ENCODE assay signal across 9 cellular contexts in genomic region chr1:118185083-118185899, GRCh38. TPM values are rescaled to one million over a fixed set of nuclear protein-coding genes. Genes with fewer than 3 reads are reported as not detected.
A peak's percentile ranks its signal among the peaks of the same experiment; 100 is the strongest.
DNase-seq lines count a peak whose midpoint lies in the region; ATAC-seq and TF ChIP-seq lines count a peak whose summit lies in the region.
"Had no signal": no experiment of that assay in that cellular context is flagged by ENCODE, and none has a peak within 500 bp of the region (broad histone marks: within the 10 kb centered on the region; RNA-seq: fewer than 3 reads in every experiment).

SPAG17 (minus strand) TSS chr1:118185228; CDS start chr1:118185157, 71 bp downstream.

- H3K27ac ChIP-seq in WERI-Rb-1 = no peak within 1 kb of the TSS

- peak within 1 kb of the TSS; percentile 72 for H3K4me3 Mint-ChIP-seq in osteocyte (ENCODE audit: unreplicated experiment)
- H3K4me3 Mint-ChIP-seq: activated naive CD4-positive, alpha-beta T cell treated with anti-CD3 and anti-CD28 coated beads, Interleukin-2, amount 50 U/mL, for 24 hours had no signal

- H3K27me3 ChIP-seq in H7 (ENCODE audit: control insufficient read depth, insufficient read depth, low read length) (no peaks in the 10 kb centered on the region), WERI-Rb-1 (ENCODE audit: insufficient read depth, low read depth, severe bottlenecking) (no peaks in the 10 kb centered on the region)

- H3K9me3 Mint-ChIP-seq in osteocyte (ENCODE audit: unreplicated experiment) = no peaks in the 10 kb centered on the region

- H3K36me3 Mint-ChIP-seq in osteocyte (ENCODE audit: unreplicated experiment) = no peaks in the 10 kb centered on the region
- H3K36me3 Mint-ChIP-seq: activated naive CD4-positive, alpha-beta T cell treated with anti-CD3 and anti-CD28 coated beads, Interleukin-2, amount 50 U/mL, for 24 hours had no signal

- TF ChIP-seq CTCF in WERI-Rb-1 (IDR thresholded peaks at IDR 0.05; ENCODE audit: low read depth, low read length) (0 out of 2 replicates have a peak, but pooled peaks have one; percentile 16), osteocyte (IDR thresholded peaks at IDR 0.05) (peak; percentile 42)

- DNase-seq in ACHN (peak; percentile 92), H7 (peak; percentile 86), WERI-Rb-1 (peak; percentile 32), Right ventricle myocardium inferior (ENCODE audit: missing footprints) (peak; percentile 76), osteocyte (ENCODE audit: extremely low spot score, unreplicated experiment) (no peak), KG1 (lab: John Stamatoyannopoulos, UW) (no peak), middle frontal gyrus (ENCODE audit: extremely low spot score, low spot score) (no peak)
- no peak for DNase-seq in activated T-cell treated with anti-CD3 and anti-CD28 coated beads, Interleukin-2, amount 50 U/mL, for 1 hour

- H3K4me3 ChIP-seq in H7 (ENCODE audit: insufficient read depth, low read depth, low read length) = peak within 1 kb of the TSS; percentile 66
- peak within 1 kb of the TSS; percentile 35 for H3K4me3 ChIP-seq in WERI-Rb-1 (ENCODE audit: low read depth, low read length)

- in situ Hi-C loops in ACHN (cut with HindIII; ENCODE audit: low pct_ligation_motif_present, low pct_unique_long_range_greater_than_20kb, low sequenced_read_pairs) = no loop called here

- no peaks in the 10 kb centered on the region for H3K9me3 ChIP-seq in WERI-Rb-1 (ENCODE audit: severe bottlenecking)

- H3K27ac Mint-ChIP-seq in osteocyte (ENCODE audit: unreplicated experiment) = no peak within 1 kb of the TSS
- H3K27ac Mint-ChIP-seq: activated naive CD4-positive, alpha-beta T cell treated with anti-CD3 and anti-CD28 coated beads, Interleukin-2, amount 50 U/mL, for 24 hours had no signal

- peaks cover 9% of the 10 kb centered on the region for H3K4me1 Mint-ChIP-seq in osteocyte (ENCODE audit: unreplicated experiment)

- H3K27me3 Mint-ChIP-seq in osteocyte (ENCODE audit: unreplicated experiment) = peaks cover 2% of the 10 kb centered on the region

- ATAC-seq in Right ventricle myocardium inferior = peak; percentile 77

- intact Hi-C loops in Right ventricle myocardium inferior (cut with DNase I) = no loop called here

- H3K36me3 ChIP-seq in H7 (replicated peaks; ENCODE audit: control insufficient read depth, insufficient read depth, low read length) = no peaks in the 10 kb centered on the region
- no peaks in the 10 kb centered on the region for H3K36me3 ChIP-seq in WERI-Rb-1

RNA-seq across cellular contexts. Expression of gene SPAG17, which starts in this region (rescaled TPM):
- total RNA-seq in H7 (2014; rRNA removed; shearing (Covaris generic)) = 0.67 and 1.8 TPM in 2 replicates
- total RNA-seq in Right ventricle myocardium inferior (not detected), osteocyte (not detected in 2 replicates)

Comparison
In these comparisons a context has a peak if more than half of its experiments do, and no peak if none do; other contexts are left out.
1. Peak in DNase-seq and ATAC-seq in Right ventricle myocardium inferior; RNA of the gene not detected or under 1 TPM.
2. DNase-seq: peak in ACHN (single experiment), H7 (single experiment) and WERI-Rb-1 (single experiment); none in osteocyte (single experiment), KG1 (single experiment), middle frontal gyrus (single experiment) and activated T-cell treated with anti-CD3 and anti-CD28 coated beads, Interleukin-2, amount 50 U/mL, for 1 hour (single experiment).